Comparison of ENCODE assay signal across 12 cellular contexts in the genomic region with DNA sequence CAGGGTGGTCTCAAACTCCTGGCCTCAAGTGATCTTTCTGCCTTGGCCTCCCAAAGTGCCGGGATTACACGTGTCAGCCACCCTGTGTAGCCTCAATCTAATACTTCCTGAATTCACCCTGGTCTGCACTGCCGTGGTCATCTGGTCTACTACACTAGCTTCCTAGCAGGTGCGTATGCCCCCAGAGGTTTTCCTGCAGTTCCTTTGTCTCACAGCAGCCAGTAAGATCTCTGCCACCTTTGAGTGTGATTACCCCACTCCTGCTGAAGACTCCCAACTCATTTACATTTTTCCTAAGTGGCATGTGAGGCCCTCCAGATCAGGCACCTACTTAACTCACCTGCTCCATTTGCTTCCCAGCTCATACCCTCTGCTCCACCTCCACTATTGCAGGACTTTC.
"Had no signal": no experiment of that assay in that cellular context is flagged by ENCODE, and none has a peak within 500 bp of the region (broad histone marks: within the 10 kb centered on the region; RNA-seq: fewer than 3 reads in every experiment).

No MANE protein-coding gene starts in this region.

- H3K27ac ChIP-seq: breast epithelium, dorsolateral prefrontal cortex, neutrophil had no signal

- ATAC-seq: esophagus mucosa had no signal

- H3K27ac Mint-ChIP-seq: activated naive CD8-positive, alpha-beta T cell treated with anti-CD3 and anti-CD28 coated beads for 36 hours had no signal

- H3K36me3 Mint-ChIP-seq: immature natural killer cell had no signal

- H3K9me3 Mint-ChIP-seq: activated naive CD8-positive, alpha-beta T cell treated with anti-CD3 and anti-CD28 coated beads for 36 hours; immature natural killer cell had no signal

- H3K9me3 ChIP-seq: breast epithelium, neutrophil had no signal

- H3K4me3 ChIP-seq: breast epithelium, dorsolateral prefrontal cortex, lung had no signal

- DNase-seq: activated naive CD8-positive, alpha-beta T cell treated with anti-CD3 and anti-CD28 coated beads for 36 hours; anterior cingulate cortex; dorsolateral prefrontal cortex; immature natural killer cell; left cardiac atrium; midbrain; stimulated activated CD4-positive, alpha-beta T cell treated with anti-CD3 and anti-CD28 coated beads, Interleukin-4, amount 100 ng/mL, for 4 hours; T-helper 9 cell had no signal

- H3K36me3 ChIP-seq: breast epithelium had no signal

- H3K27me3 Mint-ChIP-seq: activated naive CD8-positive, alpha-beta T cell treated with anti-CD3 and anti-CD28 coated beads for 36 hours had no signal

- H3K27me3 ChIP-seq: breast epithelium, dorsolateral prefrontal cortex, neutrophil had no signal

- H3K4me3 Mint-ChIP-seq: activated naive CD8-positive, alpha-beta T cell treated with anti-CD3 and anti-CD28 coated beads for 36 hours; immature natural killer cell had no signal

- H3K4me1 ChIP-seq: breast epithelium had no signal
